In the genomic region with DNA sequence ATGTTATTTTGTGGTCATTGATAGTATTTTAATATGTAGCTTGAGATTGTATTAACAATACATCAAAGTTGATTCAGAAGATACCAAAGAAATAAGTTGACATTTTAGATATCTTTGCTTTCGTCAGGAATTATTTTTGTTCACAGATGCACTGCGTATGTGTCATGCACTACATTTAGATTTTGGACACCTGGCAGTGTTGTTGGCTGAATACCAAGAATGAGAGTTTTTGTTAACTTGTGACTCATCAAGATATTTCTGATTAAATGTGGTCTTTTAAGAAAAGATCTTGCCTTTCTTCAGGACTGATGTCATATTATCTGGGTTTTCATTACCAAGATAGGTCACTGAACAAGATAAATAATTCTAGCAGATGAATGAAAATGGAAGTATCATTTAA, we compare ENCODE assay signal across 20 cellular contexts.
DNase-seq lines count a peak whose midpoint lies in the region; ATAC-seq and TF ChIP-seq lines count a peak whose summit lies in the region.
"Had no signal": no experiment of that assay in that cellular context is flagged by ENCODE, and none has a peak within 500 bp of the region (broad histone marks: within the 10 kb centered on the region; RNA-seq: fewer than 3 reads in every experiment).

No MANE protein-coding gene starts in this region.

- TF ChIP-seq CTCF in fibroblast of mammary gland (conservative IDR thresholded peaks at IDR 0.05; ENCODE audit: control insufficient read depth, insufficient read depth, low read depth, low read length), result no peak

- no peak for ATAC-seq in HG03565 (IDR thresholded peaks at IDR 0.05; ENCODE audit: unreplicated experiment)
- ATAC-seq: naive thymus-derived CD4-positive, alpha-beta T cell; pancreas; stimulated activated naive CD8-positive, alpha-beta T cell treated with anti-CD3 and anti-CD28 coated beads, Interleukin-15, amount 100 ng/mL, for 72 hours had no signal

- H3K4me3 ChIP-seq in fibroblast of mammary gland (ENCODE audit: control insufficient read depth, low read depth, low read length), result no peak overlapping the region
- H3K4me3 ChIP-seq: pancreas had no signal

- DNase-seq in A172 (ENCODE audit: low spot score) (peak; percentile 60), HT1080 (ENCODE audit: low read depth) (peak; percentile 62), SHP77 (lab: John Stamatoyannopoulos, UW) (peak; percentile 1 to 3), fibroblast of mammary gland (ENCODE audit: low read depth) (peak; percentile 2), NOMO-1 treated with DMSO at 0.1 percent for 48 hours (lab: John Stamatoyannopoulos, UW; ENCODE audit: unreplicated experiment) (no peak), NCI-H1417 treated with DMSO at 0.1 percent for 48 hours (lab: John Stamatoyannopoulos, UW) (no peak), caudate nucleus (lab: John Stamatoyannopoulos, UW) (no peak)
- DNase-seq: ACHN; activated CD4-positive, alpha-beta T cell treated with anti-CD3 and anti-CD28 coated beads for 4 hours; activated gamma-delta T cell; DMS153; IMR-90; naive thymus-derived CD4-positive, alpha-beta T cell; NCI-H1048; NCI-H2107; NCI-H748 treated with DMSO at 0.1 percent for 48 hours; pancreas; stimulated activated naive CD8-positive, alpha-beta T cell treated with anti-CD3 and anti-CD28 coated beads, Interleukin-15, amount 100 ng/mL, for 72 hours had no signal

- no peak overlapping the region for H3K27ac ChIP-seq in caudate nucleus (ENCODE audit: low read depth, low read length)
- H3K27ac ChIP-seq: C4-2B, pancreas had no signal

Comparison
In these comparisons a context has a peak if more than half of its experiments do, and no peak if none do; other contexts are left out.
1. DNase-seq: peak in A172 (single experiment), HT1080 (single experiment), SHP77 (2 of 2) and fibroblast of mammary gland (single experiment); none in NOMO-1 treated with DMSO at 0.1 percent for 48 hours (single experiment), NCI-H1417 treated with DMSO at 0.1 percent for 48 hours (single experiment) and caudate nucleus (0 of 61).